Comparison of ENCODE assay signal across 19 cellular contexts in the genomic region with DNA sequence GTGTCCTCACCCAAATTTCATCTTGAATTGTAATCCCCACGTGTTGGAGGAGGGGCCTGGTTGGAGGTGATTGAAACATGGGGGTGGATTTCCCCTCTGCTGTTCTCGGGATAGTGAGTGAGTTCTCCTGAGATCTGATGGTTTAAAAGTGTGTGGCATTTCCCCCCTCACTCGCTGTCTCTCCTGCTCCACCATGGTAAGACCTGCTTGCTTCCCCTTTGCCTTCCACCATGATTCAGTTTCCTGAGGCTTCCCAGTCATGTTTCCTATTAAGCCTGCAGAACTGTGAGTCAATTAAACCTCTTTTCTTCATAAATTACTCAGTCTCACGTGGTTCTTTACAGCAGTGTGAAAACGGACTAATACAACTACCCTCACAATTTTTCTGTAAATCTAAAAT. TPM values are rescaled to one million over a fixed set of nuclear protein-coding genes. Genes with fewer than 3 reads are reported as not detected.
DNase-seq lines count a peak whose midpoint lies in the region; ATAC-seq and TF ChIP-seq lines count a peak whose summit lies in the region.
"Had no signal": no experiment of that assay in that cellular context is flagged by ENCODE, and none has a peak within 500 bp of the region (broad histone marks: within the 10 kb centered on the region; RNA-seq: fewer than 3 reads in every experiment).

No MANE protein-coding gene starts in this region.

- no peaks in the 10 kb centered on the region for H3K79me2 ChIP-seq in GM23248 (ENCODE audit: insufficient read depth)

- TF ChIP-seq CTCF in GM10266 (IDR thresholded peaks at IDR 0.05; ENCODE audit: control insufficient read depth, insufficient read depth, low read depth, missing control alignments), result no peak

- H3K4me1 Mint-ChIP-seq in activated naive CD4-positive, alpha-beta T cell treated with anti-CD3 and anti-CD28 coated beads for 36 hours (ENCODE audit: low read depth), result peaks cover 22% of the 10 kb centered on the region
- peaks cover 16% of the 10 kb centered on the region for H3K4me1 Mint-ChIP-seq in activated T-cell treated with anti-CD3 and anti-CD28 coated beads, Interleukin-2, amount 50 U/mL, for 4 hours (ENCODE audit: low read depth)

- peak; percentile 68 to 75 for ATAC-seq in activated T-cell treated with anti-CD3 and anti-CD28 coated beads, Interleukin-2, amount 50 U/mL, for 4 hours
- ATAC-seq: HepG2, Panc1 had no signal

- no peaks in the 10 kb centered on the region for H3F3A ChIP-seq in GM23248 (ENCODE audit: insufficient read depth)

- H3K36me3 Mint-ChIP-seq in activated naive CD4-positive, alpha-beta T cell treated with anti-CD3 and anti-CD28 coated beads for 36 hours (ENCODE audit: low read depth), result no peaks in the 10 kb centered on the region
- no peaks in the 10 kb centered on the region for H3K36me3 Mint-ChIP-seq in activated T-cell treated with anti-CD3 and anti-CD28 coated beads, Interleukin-2, amount 50 U/mL, for 4 hours (ENCODE audit: insufficient read depth)
- H3K36me3 Mint-ChIP-seq: CD8-positive, alpha-beta memory T cell had no signal

- no peaks in the 10 kb centered on the region for H3K9me2 ChIP-seq in GM23248 (ENCODE audit: insufficient read depth)

- no peak overlapping the region for H3K4me3 Mint-ChIP-seq in activated naive CD4-positive, alpha-beta T cell treated with anti-CD3 and anti-CD28 coated beads for 36 hours
- no peak overlapping the region for H3K4me3 Mint-ChIP-seq in activated T-cell treated with anti-CD3 and anti-CD28 coated beads, Interleukin-2, amount 50 U/mL, for 4 hours
- H3K4me3 Mint-ChIP-seq: CD8-positive, alpha-beta memory T cell had no signal

- H3K4me3 ChIP-seq in GM23248, result no peak overlapping the region
- H3K4me3 ChIP-seq: BLaER1 treated with 17β-estradiol and CSF1 and Interleukin-3, amounts not matched to agents 10 nM and 100 nM had no signal

- no peak overlapping the region for H2AFZ ChIP-seq in GM23248

- peak overlapping the region; percentile 26 for H3K27ac Mint-ChIP-seq in activated naive CD4-positive, alpha-beta T cell treated with anti-CD3 and anti-CD28 coated beads for 36 hours

- H3K27me3 Mint-ChIP-seq in activated naive CD4-positive, alpha-beta T cell treated with anti-CD3 and anti-CD28 coated beads for 36 hours (ENCODE audit: low read depth), result no peaks in the 10 kb centered on the region
- no peaks in the 10 kb centered on the region for H3K27me3 Mint-ChIP-seq in activated T-cell treated with anti-CD3 and anti-CD28 coated beads, Interleukin-2, amount 50 U/mL, for 4 hours (ENCODE audit: low read depth)

- no peaks in the 10 kb centered on the region for H3K27me3 ChIP-seq in GM23248 (replicated peaks; ENCODE audit: insufficient read depth)
- H3K27me3 ChIP-seq: BLaER1 treated with 17β-estradiol and CSF1 and Interleukin-3, amounts not matched to agents 10 nM and 100 nM had no signal

- no peaks in the 10 kb centered on the region for H3K9me3 Mint-ChIP-seq in activated naive CD4-positive, alpha-beta T cell treated with anti-CD3 and anti-CD28 coated beads for 36 hours
- no peaks in the 10 kb centered on the region for H3K9me3 Mint-ChIP-seq in activated T-cell treated with anti-CD3 and anti-CD28 coated beads, Interleukin-2, amount 50 U/mL, for 4 hours
- H3K9me3 Mint-ChIP-seq: CD8-positive, alpha-beta memory T cell had no signal

- H3K4me2 ChIP-seq in GM23248 (ENCODE audit: unreplicated experiment), result no peak overlapping the region
- H3K4me2 ChIP-seq: BLaER1 treated with 17β-estradiol and CSF1 and Interleukin-3, amounts not matched to agents 10 nM and 100 nM had no signal

- in situ Hi-C loops in GM23248 (cut with MboI), result loop anchor here (25.0 kb wide), 1 partner anchor 818 kb away; no protein-coding TSS in a partner anchor

- peak; percentile 20 for DNase-seq in activated naive CD4-positive, alpha-beta T cell treated with anti-CD3 and anti-CD28 coated beads for 36 hours
- DNase-seq in activated naive CD4-positive, alpha-beta T cell treated with anti-CD3 and anti-CD28 coated beads, Interleukin-2, amount 50 U/mL, for 16 hours, result no peak
- peak; percentile 4 for DNase-seq in GM23248
- no peak for DNase-seq in activated T-cell treated with anti-CD3 and anti-CD28 coated beads, Interleukin-2, amount 50 U/mL, for 4 hours
- DNase-seq in glomerular endothelial cell (ENCODE audit: extremely low read depth, low read depth, low spot score), result peak; percentile 22
- DNase-seq in GM03348 (ENCODE audit: low spot score), result no peak
- no peak for DNase-seq in GM10266 (ENCODE audit: extremely low spot score)
- DNase-seq: CD8-positive, alpha-beta memory T cell; DMS53; EL; KG1; NCI-H1105 treated with DMSO at 0.1 percent for 48 hours; NCI-H1694; NCI-H2081 treated with DMSO at 0.1 percent for 48 hours; NCI-H446 treated with DMSO at 0.1 percent for 48 hours; NCI-H69 had no signal

- H4K20me1 ChIP-seq in GM23248 (ENCODE audit: insufficient read depth), result no peaks in the 10 kb centered on the region
- H4K20me1 ChIP-seq: BLaER1 treated with 17β-estradiol and CSF1 and Interleukin-3, amounts not matched to agents 10 nM and 100 nM had no signal

- H3K36me3 ChIP-seq in GM23248 (ENCODE audit: low read depth), result no peaks in the 10 kb centered on the region
- H3K36me3 ChIP-seq: BLaER1 treated with 17β-estradiol and CSF1 and Interleukin-3, amounts not matched to agents 10 nM and 100 nM had no signal

- WGBS in GM23248 (ENCODE audit: low coverage in 1 of 2, low lambda C conversion rate in 2 of 2, missing lambda C conversion rate in 2 of 2), 2 experiments, result 33 to 35% methylated on average over 5 of the region's 5 CpGs

- intact Hi-C loops in activated naive CD4-positive, alpha-beta T cell treated with anti-CD3 and anti-CD28 coated beads for 36 hours (cut with micrococcal nuclease), result loop anchor here (5.0 kb wide), 1 partner anchor 263 kb away; no protein-coding TSS in a partner anchor

- H3K27ac ChIP-seq in GM23248, result no peak overlapping the region
- H3K27ac ChIP-seq: BLaER1 treated with 17β-estradiol and CSF1 and Interleukin-3, amounts not matched to agents 10 nM and 100 nM had no signal

- peaks cover 9% of the 10 kb centered on the region for H3K4me1 ChIP-seq in GM23248 (ENCODE audit: insufficient read depth)

- H3K9ac ChIP-seq in GM23248, result no peak overlapping the region
- H3K9ac ChIP-seq: BLaER1 treated with 17β-estradiol and CSF1 and Interleukin-3, amounts not matched to agents 10 nM and 100 nM had no signal

- CTCF ChIA-PET in activated naive CD4-positive, alpha-beta T cell treated with anti-CD3 and anti-CD28 coated beads for 36 hours (lab: Charles Lee), result no interaction called here

- H3K9me3 ChIP-seq in GM23248 (ENCODE audit: low read depth), result no peaks in the 10 kb centered on the region
- H3K9me3 ChIP-seq: BLaER1 treated with 17β-estradiol and CSF1 and Interleukin-3, amounts not matched to agents 10 nM and 100 nM had no signal

RNA-seq across cellular contexts. Expression of gene FAM184A, which starts 26.8 kb away (rescaled TPM):
- 10 to 100 TPM; 13.5 to 14.0 TPM for total RNA-seq in activated naive CD4-positive, alpha-beta T cell treated with anti-CD3 and anti-CD28 coated beads for 36 hours
- not detected in 2 replicates for total RNA-seq in GM23248 (2014; rRNA removed; shearing (Covaris generic))
- polyA plus RNA-seq in GM23248 (2016; fragmentation: Nextera tagmentation; extraction: Ambion mirVana), result 0.25 TPM in 1 of 2 replicates, not detected in the other
- 10 to 100 TPM in 2 of 3 donors, 1 to 10 TPM in 1; 8.6 to 10.9 (median 10.4) TPM for total RNA-seq in activated T-cell treated with anti-CD3 and anti-CD28 coated beads, Interleukin-2, amount 50 U/mL, for 4 hours
- 0.34 and 0.76 TPM in 2 replicates for total RNA-seq in glomerular endothelial cell

Comparison
In these comparisons a context has a peak if more than half of its experiments do, and no peak if none do; other contexts are left out.
1. DNase-seq: peak in activated naive CD4-positive, alpha-beta T cell treated with anti-CD3 and anti-CD28 coated beads for 36 hours (single experiment), GM23248 (single experiment) and glomerular endothelial cell (single experiment); none in activated naive CD4-positive, alpha-beta T cell treated with anti-CD3 and anti-CD28 coated beads, Interleukin-2, amount 50 U/mL, for 16 hours (single experiment), activated T-cell treated with anti-CD3 and anti-CD28 coated beads, Interleukin-2, amount 50 U/mL, for 4 hours (single experiment), GM03348 (single experiment) and GM10266 (single experiment).